ENCODE assay signal across 8 cellular contexts in genomic region chr7:31134246-31135188, GRCh38.
DNase-seq lines count a peak whose midpoint lies in the region; ATAC-seq and TF ChIP-seq lines count a peak whose summit lies in the region.

No MANE protein-coding gene starts in this region.

- DNase-seq in BJ (ENCODE audit: low read depth) = peak; percentile 5
- DNase-seq in NCI-H2171 treated with DMSO at 0.1 percent for 48 hours (lab: John Stamatoyannopoulos, UW) = peak; percentile 89
- peak; percentile 37 to 80 (median 62) for DNase-seq in dorsolateral prefrontal cortex
- DNase-seq in lung (ENCODE audit: low spot score) = peak; percentile 69
- DNase-seq in stimulated activated CD8-positive, alpha-beta memory T cell treated with anti-CD3 and anti-CD28 coated beads, Interleukin-2, amount 100 ng/mL, for 48 hours (ENCODE audit: low read depth in 2 of 2) = peak; percentile 23 to 25

- intact Hi-C loops in dorsolateral prefrontal cortex (cut with DNase I) = loop anchor here (2.0 to 5.0 kb wide), 3 partner anchors 498 to 602 kb away; no protein-coding TSS in a partner anchor

- no peaks in the 10 kb centered on the region for H3K4me1 ChIP-seq in lung (ENCODE audit: control insufficient read depth in 2 of 2, insufficient read depth in 2 of 2, low read length in 2 of 2)

- H3K27me3 ChIP-seq in BJ (ENCODE audit: control insufficient read depth, insufficient read depth, low read length) (no peaks in the 10 kb centered on the region), dorsolateral prefrontal cortex (peaks cover 0 to 4% (median 0%) of the 10 kb centered on the region in 45 donors), lung (ENCODE audit: control insufficient read depth, insufficient read depth) (no peaks in the 10 kb centered on the region)

- H3K4me3 ChIP-seq in BJ (ENCODE audit: low read depth, low read length) = no peak overlapping the region
- H3K4me3 ChIP-seq in WI38 (ENCODE audit: low read depth, low read length) = no peak overlapping the region
- H3K4me3 ChIP-seq in dorsolateral prefrontal cortex = peak overlapping the region in 9 of 59 donors; percentile 0 to 41 (median 28)
- no peak overlapping the region for H3K4me3 ChIP-seq in lung

- H3K27ac ChIP-seq in dorsolateral prefrontal cortex (no peak overlapping the region), lung (ENCODE audit: low read depth in 1 of 2, low read length in 1 of 2) (no peak overlapping the region)

- no peaks in the 10 kb centered on the region for H3K9me3 ChIP-seq in lung (ENCODE audit: control insufficient read depth in 2 of 2, insufficient read depth in 1 of 2, low read length in 1 of 2)

- POLR2A ChIA-PET in BJ (lab: Charles Lee) = no interaction called here

- TF ChIP-seq CTCF in BJ (IDR thresholded peaks at IDR 0.05; ENCODE audit: insufficient read depth, low read depth, low read length) (peak; percentile 77), WI38 (IDR thresholded peaks at IDR 0.05; ENCODE audit: low read depth, low read length) (peak; percentile 65), dorsolateral prefrontal cortex (IDR thresholded peaks at IDR 0.05 in 54 of 56, conservative IDR thresholded peaks at IDR 0.05 in 2 of 56; ENCODE audit: low read depth in 1 of 56, partially characterized antibody in 56 of 56) (peak; percentile 52 to 89 (median 78)), lung (IDR thresholded peaks at IDR 0.05; ENCODE audit: control extremely low read depth, extremely low read depth) (peak; percentile 69)

- no peaks in the 10 kb centered on the region for H3K36me3 ChIP-seq in BJ (ENCODE audit: control insufficient read depth, insufficient read depth, low read length)
- H3K36me3 ChIP-seq in lung (ENCODE audit: control insufficient read depth in 2 of 2, insufficient read depth in 2 of 2, low read length in 2 of 2) = no peaks in the 10 kb centered on the region

- 47 to 51% methylated on average over 31 of the region's 31 CpGs for WGBS in lung, 2 donors

- ATAC-seq in GM18868 (IDR thresholded peaks at IDR 0.05; ENCODE audit: unreplicated experiment) = peak; percentile 85
- peak; percentile 81 for ATAC-seq in HG03108 (IDR thresholded peaks at IDR 0.05; ENCODE audit: unreplicated experiment)
- ATAC-seq in lung (ENCODE audit: insufficient read depth, low FRiP score) = peak; percentile 82

- CTCF ChIA-PET in BJ (lab: Yijun Ruan, JAX) = interaction anchor here (0.7 to 5.5 kb wide), 46 partner anchors 8 to 1090 kb away, joined by 3 to 79 read pairs (median 4); partner anchors contain the start of gene INMT

Comparison
In these comparisons a context has a peak if more than half of its experiments do, and no peak if none do; other contexts are left out.
1. DNase-seq: peak in every context shown above with its lines; median percentile 89 in NCI-H2171 treated with DMSO at 0.1 percent for 48 hours; 69 in lung; 62 in dorsolateral prefrontal cortex; 24 in stimulated activated CD8-positive, alpha-beta memory T cell treated with anti-CD3 and anti-CD28 coated beads, Interleukin-2, amount 100 ng/mL, for 48 hours; 5 in BJ.